28 cellular contexts compared by ENCODE assay signal in the genomic region with DNA sequence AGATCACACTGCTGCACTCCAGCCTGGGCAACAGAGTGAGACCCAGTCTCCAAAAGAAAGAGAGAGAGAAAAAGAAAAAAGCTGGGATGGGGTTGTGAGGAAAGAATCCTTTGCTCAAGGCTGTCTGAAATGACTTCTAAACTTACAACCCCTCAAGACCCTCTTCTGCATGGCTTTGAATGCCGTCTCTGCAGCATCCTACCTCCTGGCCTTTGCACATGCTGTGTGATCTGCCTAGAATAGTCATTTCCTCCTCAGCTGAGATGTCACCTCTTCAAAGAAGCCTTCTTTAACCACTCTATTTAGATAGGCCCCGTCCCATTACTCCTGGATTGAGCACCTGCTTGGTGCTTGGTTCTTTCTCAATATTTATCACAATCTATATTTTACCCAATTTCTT. TPM values are rescaled to one million over a fixed set of nuclear protein-coding genes. Genes with fewer than 3 reads are reported as not detected.
"Had no signal": no experiment of that assay in that cellular context is flagged by ENCODE, and none has a peak within 500 bp of the region (broad histone marks: within the 10 kb centered on the region; RNA-seq: fewer than 3 reads in every experiment).

No MANE protein-coding gene starts in this region.

- DNase-seq: cerebellar nuclear complex; colonic mucosa; cortex of kidney; effector CD8-positive, alpha-beta T cell; effector memory CD8-positive, alpha-beta T cell; endodermal cell; erythroblast; esophagus squamous epithelium; foreskin fibroblast; foreskin melanocyte; glutamatergic neuron; head of caudate nucleus; hippocampal formation; left lung; lower lobe of right lung; mesenchymal stem cell; mucosa of descending colon had no signal

- H3K9me3 ChIP-seq: colonic mucosa, esophagus squamous epithelium, gastroesophageal sphincter, left lung, lower lobe of right lung, mucosa of descending colon had no signal

- H3K36me3 Mint-ChIP-seq: mesothelial cell of epicardium had no signal

- H3K36me3 ChIP-seq: colonic mucosa, esophagus squamous epithelium, gastroesophageal sphincter, left lung, lower lobe of right lung had no signal

- H3K4me3 Mint-ChIP-seq: dendritic cell treated with granulocyte-macrophage colony-stimulating factor and Interleukin-4, amounts not matched to agents 40 ng/mL and 50 ng/mL, for 4 days; effector memory CD8-positive, alpha-beta T cell; endodermal cell; mesothelial cell of epicardium had no signal

- H3K27ac ChIP-seq: colonic mucosa, epithelial cell of prostate, esophagus squamous epithelium, gastroesophageal sphincter, left lung, lower lobe of right lung had no signal

- ATAC-seq: effector memory CD8-positive, alpha-beta T cell; esophagus mucosa; gastroesophageal sphincter; lower lobe of right lung; mucosa of descending colon had no signal

- H3K27ac Mint-ChIP-seq: dendritic cell treated with granulocyte-macrophage colony-stimulating factor and Interleukin-4, amounts not matched to agents 40 ng/mL and 50 ng/mL, for 4 days; effector memory CD8-positive, alpha-beta T cell; endodermal cell; mesothelial cell of epicardium had no signal

- H3K4me3 ChIP-seq: colonic mucosa, esophagus squamous epithelium, gastroesophageal sphincter, left lung, lower lobe of right lung, mucosa of descending colon had no signal

- H3K27me3 ChIP-seq: colonic mucosa had no signal

- H3K9me3 Mint-ChIP-seq: dendritic cell treated with granulocyte-macrophage colony-stimulating factor and Interleukin-4, amounts not matched to agents 40 ng/mL and 50 ng/mL, for 4 days; effector memory CD8-positive, alpha-beta T cell; endodermal cell; mesothelial cell of epicardium had no signal

- H3K4me1 ChIP-seq: colonic mucosa, esophagus squamous epithelium, gastroesophageal sphincter, left lung, lower lobe of right lung had no signal

RNA-seq across cellular contexts. Expression of a gene that starts 17.4 kb away (rescaled TPM):
- total RNA-seq: dermis microvascular lymphatic vessel endothelial cell, endodermal cell, esophagus mucosa, glomerular endothelial cell, kidney epithelial cell, lung microvascular endothelial cell had no signal
- polyA plus RNA-seq: keratinocyte had no signal

RNA-seq across cellular contexts. Expression of a gene that starts 38.9 kb away (rescaled TPM):
- total RNA-seq: dermis microvascular lymphatic vessel endothelial cell, endodermal cell, esophagus mucosa, esophagus squamous epithelium, gastroesophageal sphincter, glomerular endothelial cell, lower lobe of right lung, lung microvascular endothelial cell, mesenteric fat pad had no signal
- polyA plus RNA-seq: keratinocyte had no signal
